8 cellular contexts compared by ENCODE assay signal in the genomic region with DNA sequence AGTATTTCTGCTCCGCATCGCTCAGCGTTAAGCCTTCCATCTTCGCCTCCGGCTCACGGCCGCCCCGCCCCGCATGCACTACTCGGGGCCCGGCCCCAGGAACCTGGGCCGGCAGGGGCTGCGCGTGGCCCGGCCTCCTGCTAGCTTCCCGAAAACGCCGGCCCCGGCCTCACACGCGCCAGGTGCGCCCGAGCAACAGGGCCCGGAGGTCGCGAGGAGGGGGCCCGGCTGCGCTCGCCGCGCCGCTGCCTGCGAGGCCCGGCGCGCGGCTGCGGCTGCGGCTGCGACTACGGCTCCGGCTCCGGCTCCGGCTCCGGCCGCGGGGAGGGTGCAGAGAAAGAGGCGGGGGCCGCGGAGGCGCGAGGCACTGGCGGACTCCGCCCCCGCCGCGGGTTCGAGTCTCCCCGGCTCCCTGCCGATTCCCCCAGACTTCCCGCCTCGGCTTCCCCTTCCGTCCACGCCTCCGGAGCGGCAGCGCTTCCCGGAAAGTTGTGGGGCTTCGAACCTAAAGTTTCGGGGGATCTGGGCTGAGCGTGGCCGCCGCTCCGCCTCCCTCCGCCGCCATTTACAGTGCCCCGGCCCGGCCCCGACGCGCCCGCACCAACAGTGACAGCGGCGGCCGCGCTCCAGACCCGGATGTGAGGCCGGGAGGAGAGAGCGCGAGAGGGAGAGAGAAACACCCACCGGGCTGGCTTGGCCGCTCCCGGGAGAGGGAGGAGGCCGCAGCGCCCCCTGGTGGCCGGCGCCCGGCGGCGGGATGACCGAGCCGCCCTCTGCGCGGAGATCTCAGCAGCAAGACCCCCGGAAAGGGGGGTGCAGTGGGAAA. TPM values are rescaled to one million over a fixed set of nuclear protein-coding genes. Genes with fewer than 3 reads are reported as not detected.
DNase-seq lines count a peak whose midpoint lies in the region; ATAC-seq, FAIRE-seq and TF ChIP-seq lines count a peak whose summit lies in the region.

A gene with protein sequence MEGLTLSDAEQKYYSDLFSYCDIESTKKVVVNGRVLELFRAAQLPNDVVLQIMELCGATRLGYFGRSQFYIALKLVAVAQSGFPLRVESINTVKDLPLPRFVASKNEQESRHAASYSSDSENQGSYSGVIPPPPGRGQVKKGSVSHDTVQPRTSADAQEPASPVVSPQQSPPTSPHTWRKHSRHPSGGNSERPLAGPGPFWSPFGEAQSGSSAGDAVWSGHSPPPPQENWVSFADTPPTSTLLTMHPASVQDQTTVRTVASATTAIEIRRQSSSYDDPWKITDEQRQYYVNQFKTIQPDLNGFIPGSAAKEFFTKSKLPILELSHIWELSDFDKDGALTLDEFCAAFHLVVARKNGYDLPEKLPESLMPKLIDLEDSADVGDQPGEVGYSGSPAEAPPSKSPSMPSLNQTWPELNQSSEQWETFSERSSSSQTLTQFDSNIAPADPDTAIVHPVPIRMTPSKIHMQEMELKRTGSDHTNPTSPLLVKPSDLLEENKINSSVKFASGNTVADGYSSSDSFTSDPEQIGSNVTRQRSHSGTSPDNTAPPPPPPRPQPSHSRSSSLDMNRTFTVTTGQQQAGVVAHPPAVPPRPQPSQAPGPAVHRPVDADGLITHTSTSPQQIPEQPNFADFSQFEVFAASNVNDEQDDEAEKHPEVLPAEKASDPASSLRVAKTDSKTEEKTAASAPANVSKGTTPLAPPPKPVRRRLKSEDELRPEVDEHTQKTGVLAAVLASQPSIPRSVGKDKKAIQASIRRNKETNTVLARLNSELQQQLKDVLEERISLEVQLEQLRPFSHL (minus strand): TSS at position 611 of the 826 bp plus-strand sequence. CDS start 571 bp downstream, at position 40.

- intact Hi-C loops in left ventricle myocardium superior (cut with micrococcal nuclease): no loop called here

- DNase-seq in NCI-H1436 (lab: John Stamatoyannopoulos, UW) (peak; percentile 90), T-helper 17 cell (peak; percentile 85 to 94 (median 93)), amygdala (lab: John Stamatoyannopoulos, UW) (peak; percentile 17 to 91 (median 78)), left ventricle myocardium superior (peak; percentile 96), pulmonary artery endothelial cell (ENCODE audit: low read depth, low spot score) (peak; percentile 54), urothelium cell line (ENCODE audit: low spot score) (peak; percentile 96)

- peaks cover 23% of the 10 kb centered on the region for H3K4me1 Mint-ChIP-seq in T-helper 17 cell

- H3K4me3 Mint-ChIP-seq in T-helper 17 cell: peak within 1 kb of the TSS; percentile 97

- ATAC-seq in HG02798 (IDR thresholded peaks at IDR 0.05; ENCODE audit: poor library complexity, unreplicated experiment) (peak; percentile 93), T-helper 17 cell (peak; percentile 90), left ventricle myocardium superior (peak; percentile 96)

- TF ChIP-seq POLR2A in GM15510 (IDR thresholded peaks at IDR 0.05; ENCODE audit: borderline replicate concordance, extremely low read depth, insufficient read length): peak; percentile 85

- peak within 1 kb of the TSS; percentile 93 for H3K27ac Mint-ChIP-seq in T-helper 17 cell

- H3K36me3 Mint-ChIP-seq in T-helper 17 cell (ENCODE audit: low read depth): no peaks in the 10 kb centered on the region

- no peaks in the 10 kb centered on the region for H3K27me3 Mint-ChIP-seq in T-helper 17 cell

- no peak for FAIRE-seq in urothelium cell line (lab: Jason Lieb, UNC)

- H3K9me3 ChIP-seq in T-helper 17 cell (ENCODE audit: control insufficient read depth, low read length, poor library complexity, severe bottlenecking): no peaks in the 10 kb centered on the region

RNA-seq across cellular contexts. Expression of the gene that starts here (rescaled TPM):
- total RNA-seq in T-helper 17 cell: 10 to 100 TPM; 73.4 to 88.6 TPM
- 31.1 TPM for total RNA-seq in left ventricle myocardium superior
- total RNA-seq in pulmonary artery endothelial cell: 33.4 and 35.6 TPM in 2 replicates

Comparison
In these comparisons a context has a peak if more than half of its experiments do, and no peak if none do; other contexts are left out.
1. Peak in every context shown above with its lines: DNase-seq and ATAC-seq.